17 cellular contexts compared by ENCODE assay signal in genomic region chr12:109018276-109018675, GRCh38. TPM values are rescaled to one million over a fixed set of nuclear protein-coding genes. Genes with fewer than 3 reads are reported as not detected.
"Had no signal": no experiment of that assay in that cellular context is flagged by ENCODE, and none has a peak within 500 bp of the region (broad histone marks: within the 10 kb centered on the region; RNA-seq: fewer than 3 reads in every experiment).

No MANE protein-coding gene starts in this region.

- H3K27me3 ChIP-seq: adrenal gland, pancreas, tibial nerve had no signal

- H3K9me3 Mint-ChIP-seq: central memory CD8-positive, alpha-beta T cell; nephron progenitor cell; stimulated activated effector memory CD8-positive, alpha-beta T cell treated with anti-CD3 and anti-CD28 coated beads, Interleukin-12 subunit alpha, Interleukin-12 subunit beta, amount 100 ng/mL, for 72 hours; T-helper 1 cell treated with Interleukin-12 subunit alpha and Interleukin-12 subunit beta and Interleukin-4 antibody, amounts not matched to agents 30 μg/mL and 1 μg/mL, for 36 hours had no signal

- H3K36me3 Mint-ChIP-seq: stimulated activated effector memory CD8-positive, alpha-beta T cell treated with anti-CD3 and anti-CD28 coated beads, Interleukin-12 subunit alpha, Interleukin-12 subunit beta, amount 100 ng/mL, for 72 hours had no signal

- DNase-seq: activated CD4-positive, alpha-beta T cell treated with anti-CD3 and anti-CD28 coated beads, Interleukin-2, amount 50 U/mL, for 1 hour; activated CD4-positive, CD25-positive, alpha-beta regulatory T cell; activated naive CD4-positive, alpha-beta T cell treated with anti-CD3 and anti-CD28 coated beads, Interleukin-2, amount 50 U/mL, for 16 hours; activated T-cell treated with anti-CD3 and anti-CD28 coated beads, Interleukin-2, amount 50 U/mL, for 1 hour; adrenal gland; left ventricle myocardium inferior; mesenchymal stem cell; nephron progenitor cell; pancreas had no signal

- H3K4me3 ChIP-seq: adrenal gland, left ventricle myocardium inferior, pancreas, skin epidermis, tibial nerve had no signal

- H3K4me3 Mint-ChIP-seq: central memory CD8-positive, alpha-beta T cell; nephron progenitor cell; stimulated activated effector memory CD8-positive, alpha-beta T cell treated with anti-CD3 and anti-CD28 coated beads, Interleukin-12 subunit alpha, Interleukin-12 subunit beta, amount 100 ng/mL, for 72 hours; T-helper 1 cell treated with Interleukin-12 subunit alpha and Interleukin-12 subunit beta and Interleukin-4 antibody, amounts not matched to agents 30 μg/mL and 1 μg/mL, for 36 hours had no signal

- ATAC-seq: pancreas; stimulated activated effector memory CD8-positive, alpha-beta T cell treated with anti-CD3 and anti-CD28 coated beads, Interleukin-12 subunit alpha, Interleukin-12 subunit beta, amount 100 ng/mL, for 72 hours had no signal

- H3K4me1 Mint-ChIP-seq: central memory CD8-positive, alpha-beta T cell; stimulated activated effector memory CD8-positive, alpha-beta T cell treated with anti-CD3 and anti-CD28 coated beads, Interleukin-12 subunit alpha, Interleukin-12 subunit beta, amount 100 ng/mL, for 72 hours had no signal

- H3K27ac Mint-ChIP-seq: nephron progenitor cell; stimulated activated effector memory CD8-positive, alpha-beta T cell treated with anti-CD3 and anti-CD28 coated beads, Interleukin-12 subunit alpha, Interleukin-12 subunit beta, amount 100 ng/mL, for 72 hours; T-helper 1 cell treated with Interleukin-12 subunit alpha and Interleukin-12 subunit beta and Interleukin-4 antibody, amounts not matched to agents 30 μg/mL and 1 μg/mL, for 36 hours had no signal

- H3K27ac ChIP-seq: adrenal gland, left ventricle myocardium inferior, pancreas, skin epidermis, tibial nerve had no signal

RNA-seq across cellular contexts. Expression of gene SVOP, which starts 2.6 kb away (rescaled TPM):
- total RNA-seq: dermis microvascular lymphatic vessel endothelial cell, endothelial cell of umbilical vein, renal cortical epithelial cell, tibial nerve had no signal
